In the genomic region with DNA sequence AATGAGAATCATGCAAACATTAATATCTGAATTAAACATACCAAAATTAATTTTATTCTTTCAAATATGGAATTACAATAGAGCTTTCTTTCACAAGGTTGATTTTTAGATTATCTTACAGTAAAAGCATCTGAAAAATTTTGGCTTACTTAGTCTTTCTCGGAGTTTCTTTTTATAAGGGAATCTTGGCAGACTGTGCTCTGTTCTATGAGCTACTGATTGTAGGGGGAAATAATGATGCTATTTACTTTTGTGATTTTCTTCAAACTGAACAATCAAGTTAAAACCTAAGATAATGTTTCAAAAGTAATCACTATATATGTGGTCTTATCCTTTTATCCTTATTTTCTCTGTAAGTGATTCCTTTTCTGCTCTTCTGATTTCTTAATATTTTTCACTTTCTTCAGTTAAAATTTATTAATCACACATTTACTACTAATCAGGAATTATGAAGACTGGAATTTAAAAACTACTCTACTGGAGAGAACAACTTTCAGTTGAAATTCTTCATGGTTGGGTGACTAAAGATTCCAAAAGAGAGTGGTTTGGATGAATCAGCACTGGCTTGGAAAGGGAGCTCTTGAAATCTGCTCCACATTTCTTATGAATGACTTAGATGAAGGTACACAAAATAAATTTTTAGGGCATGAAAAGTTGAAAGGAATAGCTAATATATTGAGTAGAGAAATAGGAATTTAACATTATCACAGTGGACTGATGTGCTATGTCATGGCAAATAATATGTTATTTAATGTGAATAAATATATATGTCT, we compare ENCODE assay signal across 11 cellular contexts.
DNase-seq lines count a peak whose midpoint lies in the region; ATAC-seq and TF ChIP-seq lines count a peak whose summit lies in the region.
"Had no signal": no experiment of that assay in that cellular context is flagged by ENCODE, and none has a peak within 500 bp of the region (broad histone marks: within the 10 kb centered on the region; RNA-seq: fewer than 3 reads in every experiment).

No MANE protein-coding gene starts in this region.

- no peak overlapping the region for H3K18ac ChIP-seq in trophoblast cell (ENCODE audit: low read length)

- peak; percentile 81 for DNase-seq in EL
- DNase-seq in SJCRH30: peak in 1 of 2 experiments; percentile 30
- DNase-seq in fibroblast of lung (ENCODE audit: low read depth in 2 of 2): peak; percentile 37 to 91
- DNase-seq in trophoblast cell: peak; percentile 13 to 72
- no peak for DNase-seq in NCI-H146 treated with DMSO at 0.1 percent for 48 hours (lab: John Stamatoyannopoulos, UW; ENCODE audit: unreplicated experiment)
- DNase-seq in effector memory CD8-positive, alpha-beta T cell: no peak
- no peak for DNase-seq in DMS153 (lab: John Stamatoyannopoulos, UW)
- DNase-seq: CD8-positive, alpha-beta T cell; stimulated activated naive CD8-positive, alpha-beta T cell treated with anti-CD3 and anti-CD28 coated beads, Interleukin-15, amount 100 ng/mL, for 72 hours had no signal

- H3K27me3 Mint-ChIP-seq in effector memory CD8-positive, alpha-beta T cell: no peaks in the 10 kb centered on the region
- H3K27me3 Mint-ChIP-seq: activated naive CD4-positive, alpha-beta T cell treated with anti-CD3 and anti-CD28 coated beads, Interleukin-2, amount 50 U/mL, for 24 hours; stimulated activated naive CD8-positive, alpha-beta T cell treated with anti-CD3 and anti-CD28 coated beads, Interleukin-15, amount 100 ng/mL, for 72 hours had no signal

- H3K79me2 ChIP-seq in fibroblast of lung (ENCODE audit: control insufficient read depth, insufficient read depth, low read length) (no peaks in the 10 kb centered on the region), trophoblast cell (ENCODE audit: control insufficient read depth, insufficient read depth, low read length, poor library complexity) (no peaks in the 10 kb centered on the region)

- H4K12ac ChIP-seq in trophoblast cell (ENCODE audit: low read depth, low read length): no peak overlapping the region

- no peak overlapping the region for H3K4me3 ChIP-seq in SJCRH30
- H3K4me3 ChIP-seq in fibroblast of lung (replicated peaks in 1 of 4; ENCODE audit: control extremely low read depth in 1 of 4, insufficient read depth in 1 of 4, low read depth in 3 of 4, low read length in 4 of 4): no peak overlapping the region
- H3K4me3 ChIP-seq in trophoblast cell (ENCODE audit: low read depth, low read length): no peak overlapping the region

- no peaks in the 10 kb centered on the region for H3K9me3 ChIP-seq in SJCRH30 (replicated peaks)
- no peaks in the 10 kb centered on the region for H3K9me3 ChIP-seq in fibroblast of lung (ENCODE audit: control insufficient read depth, insufficient read depth, low read depth, low read length)
- no peaks in the 10 kb centered on the region for H3K9me3 ChIP-seq in trophoblast cell (ENCODE audit: insufficient read depth, low read depth, low read length)

- H3K36me3 Mint-ChIP-seq in effector memory CD8-positive, alpha-beta T cell (ENCODE audit: insufficient read depth): no peaks in the 10 kb centered on the region
- H3K36me3 Mint-ChIP-seq: activated naive CD4-positive, alpha-beta T cell treated with anti-CD3 and anti-CD28 coated beads, Interleukin-2, amount 50 U/mL, for 24 hours; CD8-positive, alpha-beta T cell had no signal

- no peak overlapping the region for H4K91ac ChIP-seq in trophoblast cell (ENCODE audit: low read depth, low read length)

- no peak overlapping the region for H3K23ac ChIP-seq in trophoblast cell (ENCODE audit: low read length)

- H3K4me2 ChIP-seq in fibroblast of lung (ENCODE audit: extremely low read depth, insufficient read depth, low read length) (no peak overlapping the region), trophoblast cell (ENCODE audit: low read length) (no peak overlapping the region)

- TF ChIP-seq CTCF in fibroblast of lung (conservative IDR thresholded peaks at IDR 0.05 in 1 of 2, IDR thresholded peaks at IDR 0.05 in 1 of 2; ENCODE audit: low read depth in 1 of 2, low read length in 2 of 2): no peak

- H3K14ac ChIP-seq in trophoblast cell (ENCODE audit: low read length): no peak overlapping the region

- H2AFZ ChIP-seq in fibroblast of lung (ENCODE audit: low read length): no peak overlapping the region
- no peak overlapping the region for H2AFZ ChIP-seq in trophoblast cell (ENCODE audit: insufficient read depth, low read length, poor library complexity)

- WGBS in trophoblast cell (ENCODE audit: extremely low coverage, insufficient coverage, insufficient read length): no CpG with 5 or more reads among the region's 1 CpG

- peak overlapping the region; percentile 61 for H3K27ac ChIP-seq in SJCRH30
- H3K27ac ChIP-seq in fibroblast of lung (ENCODE audit: insufficient read depth, low read length): no peak overlapping the region
- no peak overlapping the region for H3K27ac ChIP-seq in trophoblast cell (ENCODE audit: low read depth, low read length)

- H3K4me1 Mint-ChIP-seq in effector memory CD8-positive, alpha-beta T cell (ENCODE audit: low read depth in 2 of 2): no peaks in the 10 kb centered on the region
- H3K4me1 Mint-ChIP-seq: activated naive CD4-positive, alpha-beta T cell treated with anti-CD3 and anti-CD28 coated beads, Interleukin-2, amount 50 U/mL, for 24 hours; stimulated activated naive CD8-positive, alpha-beta T cell treated with anti-CD3 and anti-CD28 coated beads, Interleukin-15, amount 100 ng/mL, for 72 hours had no signal

- H2AK5ac ChIP-seq in trophoblast cell (ENCODE audit: low read length): no peak overlapping the region

- no peaks in the 10 kb centered on the region for H3K36me3 ChIP-seq in SJCRH30
- H3K36me3 ChIP-seq in fibroblast of lung (ENCODE audit: control insufficient read depth, insufficient read depth, low read length): no peaks in the 10 kb centered on the region
- no peaks in the 10 kb centered on the region for H3K36me3 ChIP-seq in trophoblast cell (ENCODE audit: control insufficient read depth in 1 of 2, insufficient read depth in 2 of 2, low read length in 2 of 2)

- H3K4me3 Mint-ChIP-seq in effector memory CD8-positive, alpha-beta T cell: no peak overlapping the region
- H3K4me3 Mint-ChIP-seq: activated naive CD4-positive, alpha-beta T cell treated with anti-CD3 and anti-CD28 coated beads, Interleukin-2, amount 50 U/mL, for 24 hours; CD8-positive, alpha-beta T cell; stimulated activated naive CD8-positive, alpha-beta T cell treated with anti-CD3 and anti-CD28 coated beads, Interleukin-15, amount 100 ng/mL, for 72 hours had no signal

- H4K8ac ChIP-seq in trophoblast cell (ENCODE audit: low read depth, low read length): no peak overlapping the region

- peaks cover 0 to 4% of the 10 kb centered on the region in 2 donors for H3K9me3 Mint-ChIP-seq in effector memory CD8-positive, alpha-beta T cell
- H3K9me3 Mint-ChIP-seq: activated naive CD4-positive, alpha-beta T cell treated with anti-CD3 and anti-CD28 coated beads, Interleukin-2, amount 50 U/mL, for 24 hours; CD8-positive, alpha-beta T cell; stimulated activated naive CD8-positive, alpha-beta T cell treated with anti-CD3 and anti-CD28 coated beads, Interleukin-15, amount 100 ng/mL, for 72 hours had no signal

- H3K4me1 ChIP-seq in SJCRH30 (peaks cover 14% of the 10 kb centered on the region), fibroblast of lung (ENCODE audit: control insufficient read depth, extremely low read depth, insufficient read depth, low read length) (no peaks in the 10 kb centered on the region), trophoblast cell (ENCODE audit: control insufficient read depth in 1 of 2, insufficient read depth in 2 of 2, low read length in 2 of 2) (no peaks in the 10 kb centered on the region)

- no peak for ATAC-seq in effector memory CD8-positive, alpha-beta T cell (replicated peaks)
- ATAC-seq in HG03354 (IDR thresholded peaks at IDR 0.05; ENCODE audit: poor library complexity, severe bottlenecking, unreplicated experiment): no peak
- ATAC-seq: CD8-positive, alpha-beta T cell; stimulated activated naive CD8-positive, alpha-beta T cell treated with anti-CD3 and anti-CD28 coated beads, Interleukin-15, amount 100 ng/mL, for 72 hours had no signal

- H3K79me1 ChIP-seq in trophoblast cell (ENCODE audit: low read length): no peaks in the 10 kb centered on the region

- H3K27me3 ChIP-seq in SJCRH30 (no peaks in the 10 kb centered on the region), fibroblast of lung (ENCODE audit: control insufficient read depth, insufficient read depth, low read length) (no peaks in the 10 kb centered on the region), trophoblast cell (ENCODE audit: insufficient read depth, low read length) (no peaks in the 10 kb centered on the region)

- H2BK5ac ChIP-seq in trophoblast cell (ENCODE audit: low read depth, low read length, poor library complexity): no peak overlapping the region

- H3K4ac ChIP-seq in trophoblast cell (ENCODE audit: low read depth, low read length): no peak overlapping the region

- no peak overlapping the region for H3K9ac ChIP-seq in fibroblast of lung (ENCODE audit: insufficient read depth, low read length)
- H3K9ac ChIP-seq in trophoblast cell (ENCODE audit: low read length): no peak overlapping the region

- no peaks in the 10 kb centered on the region for H4K20me1 ChIP-seq in fibroblast of lung (ENCODE audit: control insufficient read depth, extremely low read depth, insufficient read depth, low read length)

- H2BK12ac ChIP-seq in trophoblast cell (ENCODE audit: low read length): no peak overlapping the region

- no peak overlapping the region for H2BK120ac ChIP-seq in trophoblast cell (ENCODE audit: insufficient read depth, low read length, poor library complexity)

- H3K27ac Mint-ChIP-seq in effector memory CD8-positive, alpha-beta T cell: no peak overlapping the region
- H3K27ac Mint-ChIP-seq: activated naive CD4-positive, alpha-beta T cell treated with anti-CD3 and anti-CD28 coated beads, Interleukin-2, amount 50 U/mL, for 24 hours; CD8-positive, alpha-beta T cell; stimulated activated naive CD8-positive, alpha-beta T cell treated with anti-CD3 and anti-CD28 coated beads, Interleukin-15, amount 100 ng/mL, for 72 hours had no signal

Comparison
In these comparisons a context has a peak if more than half of its experiments do, and no peak if none do; other contexts are left out.
1. DNase-seq: peak in EL (single experiment), fibroblast of lung (2 of 2) and trophoblast cell (2 of 2); none in NCI-H146 treated with DMSO at 0.1 percent for 48 hours (single experiment), effector memory CD8-positive, alpha-beta T cell (0 of 3) and DMS153 (single experiment).